ENCODE assay signal across 28 cellular contexts in genomic region chr13:106690779-106691178, GRCh38.
DNase-seq lines count a peak whose midpoint lies in the region; ATAC-seq, FAIRE-seq and TF ChIP-seq lines count a peak whose summit lies in the region.
"Had no signal": no experiment of that assay in that cellular context is flagged by ENCODE, and none has a peak within 500 bp of the region (broad histone marks: within the 10 kb centered on the region; RNA-seq: fewer than 3 reads in every experiment).

No MANE protein-coding gene starts in this region.

- H2BK5ac ChIP-seq in H1 (ENCODE audit: low read depth, low read length): no peak overlapping the region

- no peaks in the 10 kb centered on the region for H3K9me3 ChIP-seq in H1 (ENCODE audit: insufficient read depth in 2 of 2, low read depth in 1 of 2, low read length in 1 of 2)
- no peaks in the 10 kb centered on the region for H3K9me3 ChIP-seq in left lung
- no peaks in the 10 kb centered on the region for H3K9me3 ChIP-seq in gastrocnemius medialis
- H3K9me3 ChIP-seq: colonic mucosa had no signal

- no peaks in the 10 kb centered on the region for H3K23me2 ChIP-seq in H1 (ENCODE audit: low read depth, low read length)

- H3K23ac ChIP-seq in H1 (ENCODE audit: insufficient read length): no peak overlapping the region

- in situ Hi-C loops in gastrocnemius medialis (cut with MboI; ENCODE audit: low sequenced_read_pairs in 4 of 4): no loop called here

- CTCF ChIA-PET in H1 (lab: Charles Lee; ENCODE audit: partially characterized antibody): no interaction called here

- H3K79me1 ChIP-seq in H1 (ENCODE audit: low read depth, low read length): no peaks in the 10 kb centered on the region

- no peak for DNase-seq in H1 (ENCODE audit: low read depth in 1 of 2, low spot score in 2 of 2)
- DNase-seq in left lung: no peak
- no peak for DNase-seq in gastrocnemius medialis
- DNase-seq in RCC 7860 (ENCODE audit: low spot score): no peak
- no peak for DNase-seq in Ammon's horn (ENCODE audit: low spot score)
- DNase-seq: activated CD4-positive, alpha-beta memory T cell treated with anti-CD3 and anti-CD28 coated beads, Interleukin-2, amount 10 ng/mL, durations not matched to agents 7 days and 5 days; activated CD4-positive, alpha-beta T cell treated with anti-CD3 and anti-CD28 coated beads for 1 hour; activated CD8-positive, alpha-beta memory T cell treated with anti-CD3 and anti-CD28 coated beads, Interleukin-2, amount 50 U/mL, for 48 hours; activated naive CD4-positive, alpha-beta T cell treated with anti-CD3 and anti-CD28 coated beads, Interleukin-2, amount 50 U/mL, for 16 hours; colonic mucosa; COR-L47; effector memory CD8-positive, alpha-beta T cell; islet precursor cell; Karpas-422; NCI-H1436; NCI-H2081 treated with DMSO at 0.1 percent for 48 hours; NCI-H446; NCI-H774; nucleus accumbens; T-helper 1 cell had no signal

- peak overlapping the region; percentile 63 for H3K27ac ChIP-seq in VCaP
- no peak overlapping the region for H3K27ac ChIP-seq in H1 (ENCODE audit: low read depth, low read length)
- peak overlapping the region; percentile 33 for H3K27ac ChIP-seq in left lung
- peak overlapping the region in 3 of 4 donors; percentile 34 to 63 (median 42) for H3K27ac ChIP-seq in gastrocnemius medialis
- H3K27ac ChIP-seq: BLaER1 treated with 17β-estradiol and CSF1 and Interleukin-3, amounts not matched to agents 10 nM and 100 nM; colonic mucosa; HL-60 had no signal

- WGBS in H1 (ENCODE audit: extremely low coverage in 1 of 2, insufficient coverage in 1 of 2, insufficient read length in 1 of 2, insufficient replicate concordance in 2 of 2, low coverage in 1 of 2, low lambda C conversion rate in 2 of 2, missing lambda C conversion rate in 1 of 2), 2 experiments: 93% methylated on average over 6 of the region's 6 CpGs; no CpG with 5 or more reads in 1 of the 2 experiments

- intact Hi-C loops in left lung (cut with DNase I): no loop called here
- intact Hi-C loops in gastrocnemius medialis (cut with DNase I; ENCODE audit: low total_unique reads): no loop called here

- TF ChIP-seq POLR2A in H1 (IDR thresholded peaks at IDR 0.05; ENCODE audit: control extremely low read depth in 1 of 2, low read depth in 2 of 2, low read length in 2 of 2) (no peak), gastrocnemius medialis (IDR thresholded peaks at IDR 0.05) (no peak)

- no peaks in the 10 kb centered on the region for H3K79me2 ChIP-seq in H1 (ENCODE audit: control insufficient read depth in 1 of 2, insufficient read depth in 2 of 2, low read length in 2 of 2)

- H4K91ac ChIP-seq in H1 (replicated peaks; ENCODE audit: insufficient read length, low read length): no peak overlapping the region

- no peaks in the 10 kb centered on the region for H4K20me1 ChIP-seq in H1 (replicated peaks in 1 of 2; ENCODE audit: control insufficient read depth in 1 of 2, insufficient read depth in 2 of 2, low read length in 2 of 2)
- H4K20me1 ChIP-seq: BLaER1 treated with 17β-estradiol and CSF1 and Interleukin-3, amounts not matched to agents 10 nM and 100 nM had no signal

- TF ChIP-seq CTCF in VCaP (conservative IDR thresholded peaks at IDR 0.05) (no peak), H1 (IDR thresholded peaks at IDR 0.05; ENCODE audit: control extremely low read depth in 1 of 3, insufficient read depth in 1 of 3, low read depth in 1 of 3, low read length in 3 of 3) (no peak), left lung (IDR thresholded peaks at IDR 0.05) (no peak), gastrocnemius medialis (IDR thresholded peaks at IDR 0.05 in 4 of 5, conservative IDR thresholded peaks at IDR 0.05 in 1 of 5) (no peak)

- no peak overlapping the region for H3K4ac ChIP-seq in H1 (replicated peaks; ENCODE audit: insufficient read length, low read depth, low read length)

- no peak overlapping the region for H3K9ac ChIP-seq in H1 (replicated peaks in 1 of 4; ENCODE audit: extremely low read depth in 1 of 4, low read depth in 3 of 4, low read length in 3 of 4)
- H3K9ac ChIP-seq: BLaER1 treated with 17β-estradiol and CSF1 and Interleukin-3, amounts not matched to agents 10 nM and 100 nM had no signal

- H2BK12ac ChIP-seq in H1 (ENCODE audit: low read depth, low read length): no peak overlapping the region

- no peak overlapping the region for H4K5ac ChIP-seq in H1 (ENCODE audit: insufficient read length, low read depth, low read length)

- H3K56ac ChIP-seq in H1 (replicated peaks; ENCODE audit: insufficient read length, low read depth, low read length): no peak overlapping the region

- POLR2A ChIA-PET in H1 (lab: Charles Lee; ENCODE audit: partially characterized antibody): no interaction called here

- H3K36me3 ChIP-seq in H1 (ENCODE audit: control insufficient read depth in 2 of 4, insufficient read depth in 4 of 4, low read length in 3 of 4) (no peaks in the 10 kb centered on the region), left lung (no peaks in the 10 kb centered on the region), gastrocnemius medialis (no peaks in the 10 kb centered on the region)
- H3K36me3 ChIP-seq: colonic mucosa had no signal

- no peak overlapping the region for H2BK20ac ChIP-seq in H1 (ENCODE audit: low read length)

- H3K27me3 ChIP-seq in H1 (replicated peaks in 1 of 4; ENCODE audit: control insufficient read depth in 3 of 4, extremely low read depth in 1 of 4, insufficient read depth in 3 of 4, low read length in 3 of 4) (no peaks in the 10 kb centered on the region), left lung (no peaks in the 10 kb centered on the region), gastrocnemius medialis (no peaks in the 10 kb centered on the region)
- H3K27me3 ChIP-seq: BLaER1 treated with 17β-estradiol and CSF1 and Interleukin-3, amounts not matched to agents 10 nM and 100 nM; colonic mucosa had no signal

- no peak overlapping the region for H4K8ac ChIP-seq in H1 (ENCODE audit: extremely low read depth, insufficient read depth, low read length)

- H2AK5ac ChIP-seq in H1 (ENCODE audit: low read depth, low read length): no peak overlapping the region

- H3K18ac ChIP-seq in H1 (ENCODE audit: extremely low read depth, low read length): no peak overlapping the region

- ATAC-seq in left lung: peak; percentile 23
- ATAC-seq in gastrocnemius medialis: peak in 1 of 2 donors; percentile 51
- no peak for ATAC-seq in GM19023 (IDR thresholded peaks at IDR 0.05; ENCODE audit: unreplicated experiment)
- ATAC-seq in HG02678 (IDR thresholded peaks at IDR 0.05; ENCODE audit: unreplicated experiment): no peak
- ATAC-seq: activated T-helper 17 cell treated with anti-CD3 and anti-CD28 coated beads, Interleukin-2, amount 50 U/mL, for 72 hours; effector memory CD8-positive, alpha-beta T cell had no signal

- H3K4me2 ChIP-seq in H1 (ENCODE audit: insufficient read depth in 1 of 2, low read depth in 2 of 2, low read length in 2 of 2): no peak overlapping the region
- H3K4me2 ChIP-seq: BLaER1 treated with 17β-estradiol and CSF1 and Interleukin-3, amounts not matched to agents 10 nM and 100 nM; smooth muscle cell had no signal

- FAIRE-seq in H1 (lab: Jason Lieb, UNC): no peak
- no peak for FAIRE-seq in RCC 7860 (lab: Jason Lieb, UNC)
- FAIRE-seq: G401.6 had no signal

- no peak overlapping the region for H2BK15ac ChIP-seq in H1 (ENCODE audit: low read length)

- TF ChIP-seq EP300 in H1 (IDR thresholded peaks at IDR 0.05; ENCODE audit: borderline replicate concordance in 1 of 2, low read depth in 2 of 2, low read length in 2 of 2): no peak

- H3K14ac ChIP-seq in H1 (ENCODE audit: insufficient read length): no peak overlapping the region

- 0 out of 2 replicates have a peak overlapping the region, but pooled peaks have one; percentile 30 for H2AFZ ChIP-seq in H1 (ENCODE audit: low read length)

- no peak overlapping the region for H2BK120ac ChIP-seq in H1 (replicated peaks; ENCODE audit: low read depth, low read length)

- 0 out of 7 replicates have a peak, but pooled peaks cover 0 to 4% (median 0%) of the 10 kb centered on the region in 4 experiments for H3K4me1 ChIP-seq in H1 (replicated peaks in 1 of 4; ENCODE audit: control insufficient read depth in 3 of 4, insufficient read depth in 4 of 4, low read length in 3 of 4)
- H3K4me1 ChIP-seq in left lung: no peaks in the 10 kb centered on the region
- H3K4me1 ChIP-seq in gastrocnemius medialis: no peaks in the 10 kb centered on the region
- H3K4me1 ChIP-seq: colonic mucosa had no signal

- no peak overlapping the region for H3K4me3 ChIP-seq in H1 (ENCODE audit: extremely low read depth in 1 of 4, insufficient read depth in 2 of 4, low read depth in 3 of 4, low read length in 4 of 4)
- H3K4me3 ChIP-seq in left lung: no peak overlapping the region
- no peak overlapping the region for H3K4me3 ChIP-seq in gastrocnemius medialis
- H3K4me3 ChIP-seq: BLaER1 treated with 17β-estradiol and CSF1 and Interleukin-3, amounts not matched to agents 10 nM and 100 nM; colonic mucosa; smooth muscle cell had no signal

- no peak for TF ChIP-seq RAD21 in H1 (IDR thresholded peaks at IDR 0.05 in 1 of 2, conservative IDR thresholded peaks at IDR 0.05 in 1 of 2; ENCODE audit: low read depth in 2 of 2, low read length in 2 of 2)

TF ChIP-seq in H1, 55 proteins besides CTCF, POLR2A, EP300 and RAD21:
- TF ChIP-seq GABPA (IDR thresholded peaks at IDR 0.05; ENCODE audit: borderline replicate concordance, insufficient read depth, low read length) (no peak), RBBP5 (IDR thresholded peaks at IDR 0.05; ENCODE audit: borderline replicate concordance, low read depth, low read length) (no peak), ZNF274 (IDR thresholded peaks at IDR 0.05; ENCODE audit: borderline replicate concordance, extremely low read depth, low read length) (no peak), ATF2 (IDR thresholded peaks at IDR 0.05; ENCODE audit: low read length) (no peak)
TF ChIP-seq in H1: peak in this region for 0.
